18 cellular contexts compared by ENCODE assay signal in the genomic region with DNA sequence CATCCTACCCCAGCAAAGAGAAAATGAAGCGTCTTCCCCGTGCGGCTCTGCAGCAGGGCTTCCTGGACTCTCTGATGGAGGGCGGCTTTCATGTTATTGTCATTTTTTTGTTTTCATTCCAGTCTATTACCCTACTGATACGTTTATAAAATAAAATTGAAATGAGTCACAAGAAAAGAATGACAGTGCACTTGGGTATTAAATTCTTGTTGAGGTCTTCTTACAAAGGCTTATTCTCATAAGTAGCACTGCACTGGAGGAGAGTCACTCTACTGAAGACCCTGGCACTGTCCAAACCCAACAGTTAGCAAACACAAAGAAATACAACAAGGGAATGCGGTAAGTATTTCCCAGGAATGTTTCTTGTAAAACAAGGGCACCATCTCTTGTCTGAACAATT.
"Had no signal": no experiment of that assay in that cellular context is flagged by ENCODE, and none has a peak within 500 bp of the region (broad histone marks: within the 10 kb centered on the region; RNA-seq: fewer than 3 reads in every experiment).

No MANE protein-coding gene starts in this region.

- H3K4me1 ChIP-seq: foreskin keratinocyte, stomach, transverse colon had no signal

- DNase-seq: erythroblast; foreskin keratinocyte; hippocampal formation; kidney glomerular epithelial cell; mesendoderm; naive thymus-derived CD4-positive, alpha-beta T cell; posterior cingulate gyrus; sigmoid colon; small intestine; stimulated activated CD4-positive, alpha-beta T cell treated with anti-CD3 and anti-CD28 coated beads, Interleukin-12 subunit alpha, Interleukin-12 subunit beta, amount 100 ng/mL, for 4 hours; stimulated activated naive CD4-positive, alpha-beta T cell; stomach; substantia nigra; transverse colon had no signal

- H3K9me3 ChIP-seq: neutrophil, sigmoid colon, stomach, thoracic aorta, transverse colon had no signal

- H3K36me3 ChIP-seq: neutrophil, sigmoid colon, stomach, thoracic aorta, transverse colon had no signal

- H3K36me3 Mint-ChIP-seq: naive thymus-derived CD4-positive, alpha-beta T cell had no signal

- H3K27ac Mint-ChIP-seq: dendritic cell treated with granulocyte-macrophage colony-stimulating factor and Interleukin-4, amounts not matched to agents 40 ng/mL and 50 ng/mL, for 4 days; naive thymus-derived CD4-positive, alpha-beta T cell had no signal

- FAIRE-seq: islet of Langerhans, small intestine had no signal

- H3K4me1 Mint-ChIP-seq: naive thymus-derived CD4-positive, alpha-beta T cell had no signal

- H3K4me3 ChIP-seq: sigmoid colon, stomach, thoracic aorta, transverse colon had no signal

- H3K27ac ChIP-seq: foreskin keratinocyte, neutrophil, sigmoid colon, stomach, thoracic aorta, transverse colon had no signal

- H3K4me3 Mint-ChIP-seq: dendritic cell treated with granulocyte-macrophage colony-stimulating factor and Interleukin-4, amounts not matched to agents 40 ng/mL and 50 ng/mL, for 4 days; naive thymus-derived CD4-positive, alpha-beta T cell had no signal

- H3K27me3 ChIP-seq: foreskin keratinocyte, sigmoid colon, stomach, transverse colon had no signal
